25 cellular contexts compared by ENCODE assay signal in the genomic region with DNA sequence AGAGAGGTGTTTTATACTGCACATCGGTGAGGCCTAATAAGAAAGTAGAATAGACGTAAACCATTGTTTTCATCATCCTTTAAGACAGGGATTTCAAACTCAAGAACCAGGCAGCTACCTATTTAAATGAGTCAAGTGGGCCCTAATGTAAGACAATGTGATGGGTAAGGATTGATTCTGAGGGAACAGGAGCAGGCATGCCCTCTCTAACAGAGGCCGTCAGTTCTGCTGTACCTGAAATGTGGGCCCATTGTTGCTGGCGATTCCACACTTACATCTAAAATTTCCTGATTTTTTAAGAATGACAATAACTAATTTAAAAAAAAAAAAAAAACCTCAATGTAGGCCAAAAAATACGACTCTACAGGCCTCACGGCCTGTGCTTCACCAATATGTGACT.
DNase-seq lines count a peak whose midpoint lies in the region; ATAC-seq and TF ChIP-seq lines count a peak whose summit lies in the region.
"Had no signal": no experiment of that assay in that cellular context is flagged by ENCODE, and none has a peak within 500 bp of the region (broad histone marks: within the 10 kb centered on the region; RNA-seq: fewer than 3 reads in every experiment).

No MANE protein-coding gene starts in this region.

- BruUV-seq in PC-9 (replicated peaks; lab: Mats Ljungman, UMichigan), result no TSS peak

- H3K9me2 ChIP-seq in PC-9 (ENCODE audit: insufficient read depth), result no peaks in the 10 kb centered on the region

- H3F3A ChIP-seq in PC-9 (ENCODE audit: insufficient read depth, low read depth) (peaks cover 94% of the 10 kb centered on the region), smooth muscle cell (ENCODE audit: low read depth) (peaks cover 14% of the 10 kb centered on the region)

- no peaks in the 10 kb centered on the region for H3K79me1 ChIP-seq in mesendoderm (ENCODE audit: low read length)

- peak overlapping the region; percentile 12 for H3K27ac ChIP-seq in cardiac muscle cell
- peak overlapping the region; percentile 5; the same call in 1 of the 2 replicates for H3K27ac ChIP-seq in PC-9
- H3K27ac ChIP-seq in mesendoderm (ENCODE audit: low read depth, low read length), result no peak overlapping the region
- no peak overlapping the region for H3K27ac ChIP-seq in smooth muscle cell (ENCODE audit: low read depth)
- H3K27ac ChIP-seq: SJSA1 had no signal

- H3K4ac ChIP-seq in mesendoderm (ENCODE audit: low read depth, low read length), result no peak overlapping the region

- H3K4me1 ChIP-seq in cardiac muscle cell (ENCODE audit: low read depth), result no peaks in the 10 kb centered on the region
- H3K4me1 ChIP-seq in PC-9 (replicated peaks; ENCODE audit: insufficient read depth), result no peaks in the 10 kb centered on the region
- H3K4me1 ChIP-seq in mesendoderm (ENCODE audit: control insufficient read depth, low read depth, low read length), result no peaks in the 10 kb centered on the region
- H3K4me1 ChIP-seq in smooth muscle cell (ENCODE audit: low read depth), result no peaks in the 10 kb centered on the region
- H3K4me1 ChIP-seq: HAP-1 had no signal

- no peak overlapping the region for H2BK15ac ChIP-seq in mesendoderm (replicated peaks; ENCODE audit: low read depth)

- H3K4me2 ChIP-seq in PC-9, result no peak overlapping the region
- H3K4me2 ChIP-seq in mesendoderm (ENCODE audit: low read length), result no peak overlapping the region
- H3K4me2 ChIP-seq in smooth muscle cell, result no peak overlapping the region

- H2BK5ac ChIP-seq in mesendoderm (ENCODE audit: low read length), result no peak overlapping the region

- no peak overlapping the region for H3K23ac ChIP-seq in mesendoderm (ENCODE audit: low read length)

- intact Hi-C loops in left cardiac atrium (cut with DNase I), result no loop called here
- intact Hi-C loops in PC-9 (cut with micrococcal nuclease; ENCODE audit: unreplicated experiment), result no loop called here

- no peak overlapping the region for H4K5ac ChIP-seq in mesendoderm (ENCODE audit: low read length)

- H2AK5ac ChIP-seq in mesendoderm (ENCODE audit: low read length), result no peak overlapping the region

- H3K27me3 ChIP-seq in cardiac muscle cell, result no peaks in the 10 kb centered on the region
- H3K27me3 ChIP-seq in PC-9 (ENCODE audit: insufficient read depth, low read depth), result no peaks in the 10 kb centered on the region
- no peaks in the 10 kb centered on the region for H3K27me3 ChIP-seq in mesendoderm (ENCODE audit: insufficient read depth, low read length, poor library complexity)
- H3K27me3 ChIP-seq in smooth muscle cell (ENCODE audit: low read depth), result no peaks in the 10 kb centered on the region
- H3K27me3 ChIP-seq: MG63, SJSA1 had no signal

- no peak overlapping the region for H3K56ac ChIP-seq in mesendoderm (ENCODE audit: low read length)

- no peak overlapping the region for H2AFZ ChIP-seq in PC-9
- H2AFZ ChIP-seq in smooth muscle cell (ENCODE audit: low read depth), result no peak overlapping the region

- no peak overlapping the region for H3K18ac ChIP-seq in mesendoderm (ENCODE audit: low read length)

- WGBS in mesendoderm (ENCODE audit: extremely low coverage, insufficient coverage, low lambda C conversion rate), result no CpG with 5 or more reads among the region's 6 CpGs
- 91% methylated on average over 6 of the region's 6 CpGs for WGBS in smooth muscle cell (ENCODE audit: low lambda C conversion rate)

- H3K36me3 ChIP-seq in cardiac muscle cell (peaks cover 74% of the 10 kb centered on the region), PC-9 (ENCODE audit: low read depth) (peaks cover 81% of the 10 kb centered on the region), mesendoderm (ENCODE audit: control insufficient read depth, insufficient read depth, low read length) (peaks cover 5% of the 10 kb centered on the region), smooth muscle cell (ENCODE audit: low read depth) (peaks cover 11% of the 10 kb centered on the region)

- ATAC-seq in left cardiac atrium (no peak), GM21786 (IDR thresholded peaks at IDR 0.05; ENCODE audit: unreplicated experiment) (no peak)
- ATAC-seq: Right ventricle myocardium inferior had no signal

- no peak overlapping the region for H3K9ac ChIP-seq in mesendoderm (ENCODE audit: low read length)
- no peak overlapping the region for H3K9ac ChIP-seq in smooth muscle cell (ENCODE audit: low read depth)

- POLR2A ChIA-PET in PC-9 (lab: Charles Lee; ENCODE audit: unreplicated experiment), result no interaction called here

- H4K8ac ChIP-seq in mesendoderm (ENCODE audit: low read depth, low read length), result peak overlapping the region; percentile 13

- CTCF ChIA-PET in PC-9 (lab: Charles Lee), result interaction anchor here (0.7 to 1.0 kb wide), 3 partner anchors 13 to 36 kb away, joined by 3 read pairs; no protein-coding TSS in a partner anchor

- H3K79me2 ChIP-seq in PC-9 (ENCODE audit: low read depth), result peaks cover 24% of the 10 kb centered on the region; the same call in 1 of the 2 replicates
- H3K79me2 ChIP-seq in mesendoderm (ENCODE audit: control insufficient read depth, insufficient read depth, low read length), result no peaks in the 10 kb centered on the region
- H3K79me2 ChIP-seq in smooth muscle cell (ENCODE audit: low read depth), result peaks cover 17% of the 10 kb centered on the region

- peaks cover 52% of the 10 kb centered on the region; the same call in 1 of the 2 replicates for H4K20me1 ChIP-seq in PC-9 (ENCODE audit: insufficient read depth)
- H4K20me1 ChIP-seq in smooth muscle cell (ENCODE audit: low read depth), result peaks cover 12% of the 10 kb centered on the region

- H2BK120ac ChIP-seq in mesendoderm (ENCODE audit: low read depth, low read length), result no peak overlapping the region

- H3K9me3 ChIP-seq in cardiac muscle cell (ENCODE audit: low read depth), result no peaks in the 10 kb centered on the region
- H3K9me3 ChIP-seq in PC-9 (ENCODE audit: insufficient read depth, low read depth), result no peaks in the 10 kb centered on the region
- H3K9me3 ChIP-seq in smooth muscle cell (replicated peaks; ENCODE audit: low read depth), result no peaks in the 10 kb centered on the region
- H3K9me3 ChIP-seq: HAP-1, MG63, SJSA1 had no signal

- no peak overlapping the region for H3K4me3 ChIP-seq in cardiac muscle cell
- no peak overlapping the region for H3K4me3 ChIP-seq in PC-9
- H3K4me3 ChIP-seq in mesendoderm (ENCODE audit: low read length), result no peak overlapping the region
- H3K4me3 ChIP-seq in smooth muscle cell, result no peak overlapping the region
- H3K4me3 ChIP-seq: HAP-1, MG63, SJSA1 had no signal

- TF ChIP-seq CTCF in cardiac muscle cell (IDR thresholded peaks at IDR 0.05; ENCODE audit: low read depth, low read length) (no peak), PC-9 (conservative IDR thresholded peaks at IDR 0.05) (no peak), smooth muscle cell (IDR thresholded peaks at IDR 0.05; ENCODE audit: borderline replicate concordance, insufficient read depth, poor library complexity, severe bottlenecking) (no peak)

- no peak for DNase-seq in cardiac muscle cell (ENCODE audit: low read depth in 1 of 2, low spot score in 1 of 2)
- DNase-seq in left cardiac atrium, result no peak
- DNase-seq in PC-9, result no peak
- DNase-seq in mesendoderm, result no peak
- DNase-seq in smooth muscle cell (lab: John Stamatoyannopoulos, UW; ENCODE audit: unreplicated experiment), result no peak
- no peak for DNase-seq in stimulated activated naive CD4-positive, alpha-beta T cell treated with Interleukin-2 at 50 U/mL for 16 hours (lab: John Stamatoyannopoulos, UW)
- DNase-seq: 8988T, ACHN, DMS153, DND-41, GOT3, HFFc6, IMR-90, KG1, MG63, NCI-H1105 treated with DMSO at 0.1 percent for 48 hours, NCI-H2029, NCI-H226, NCI-H510A, NCI-H69, OCI-M1 had no signal

Comparison
In these comparisons a context has a peak if more than half of its experiments do, and no peak if none do; other contexts are left out.
1. H3K27ac ChIP-seq: peak in cardiac muscle cell (single experiment) and PC-9 (single experiment); none in mesendoderm (single experiment) and smooth muscle cell (single experiment).